In genomic region chr3:153852355-153852754, GRCh38 we compare ENCODE assay signal across 25 cellular contexts.
"Had no signal": no experiment of that assay in that cellular context is flagged by ENCODE, and none has a peak within 500 bp of the region (broad histone marks: within the 10 kb centered on the region; RNA-seq: fewer than 3 reads in every experiment).

No MANE protein-coding gene starts in this region.

- DNase-seq: Karpas-422, KG1, MG63, NCI-H1092, NCI-H1105 treated with DMSO at 0.1 percent for 48 hours, NCI-H1417 treated with DMSO at 0.1 percent for 48 hours, NCI-H146, NCI-H1694 treated with DMSO at 0.1 percent for 48 hours, NCI-H1930, NCI-H2081, NCI-H2107, NCI-H2171, NCI-H226, NCI-H446, NCI-H510A, NCI-H524 treated with DMSO at 0.1 percent for 48 hours, NCI-H69, NCI-H774, Right ventricle myocardium superior, RPMI8226, SIG-M5 had no signal

- H3K27ac ChIP-seq: HL-60, SJSA1, SK-N-MC had no signal

- H3K4me1 ChIP-seq: SJSA1 had no signal

- H3K4me3 ChIP-seq: MG63, SJSA1, SK-N-MC had no signal

- FAIRE-seq: RCC 7860 had no signal

- H3K36me3 ChIP-seq: MG63, SJSA1 had no signal

- H3K9me3 ChIP-seq: MG63, SJSA1 had no signal

- H3K27me3 ChIP-seq: MG63, SJSA1 had no signal
